31 cellular contexts compared by ENCODE assay signal in genomic region chr3:124778061-124778460, GRCh38. TPM values are rescaled to one million over a fixed set of nuclear protein-coding genes. Genes with fewer than 3 reads are reported as not detected.
DNase-seq lines count a peak whose midpoint lies in the region; ATAC-seq, FAIRE-seq and TF ChIP-seq lines count a peak whose summit lies in the region.
"Had no signal": no experiment of that assay in that cellular context is flagged by ENCODE, and none has a peak within 500 bp of the region (broad histone marks: within the 10 kb centered on the region; RNA-seq: fewer than 3 reads in every experiment).

No MANE protein-coding gene starts in this region.

- no peak overlapping the region for H4K91ac ChIP-seq in mesenchymal stem cell (ENCODE audit: low read length)

- H2BK120ac ChIP-seq in mesenchymal stem cell (ENCODE audit: low read depth, low read length), result no peak overlapping the region

- DNase-seq in NCI-H748 (lab: John Stamatoyannopoulos, UW; ENCODE audit: unreplicated experiment) (peak; percentile 53), NCI-H748 treated with DMSO at 0.1 percent for 48 hours (lab: John Stamatoyannopoulos, UW) (no peak), ascending aorta (ENCODE audit: low spot score in 2 of 2) (no peak), mesenchymal stem cell (no peak), CD14-positive monocyte (ENCODE audit: low spot score) (no peak), COLO668 (lab: John Stamatoyannopoulos, UW; ENCODE audit: unreplicated experiment) (no peak), frontal cortex (ENCODE audit: low spot score in 2 of 2) (no peak)
- DNase-seq in stimulated activated effector memory CD8-positive, alpha-beta T cell treated with anti-CD3 and anti-CD28 coated beads, Interleukin-12 subunit alpha, Interleukin-12 subunit beta, amount 100 ng/mL, for 72 hours (ENCODE audit: low spot score in 2 of 2), result no peak
- DNase-seq: activated CD4-positive, alpha-beta memory T cell treated with anti-CD3 and anti-CD28 coated beads for 36 hours; activated CD8-positive, alpha-beta memory T cell treated with anti-CD3 and anti-CD28 coated beads, Interleukin-2, amount 50 U/mL, for 48 hours; anterior cingulate cortex; Calu3; EL; heart right ventricle; Kasumi-1; left cardiac atrium; natural killer cell; NCI-H2029 treated with DMSO at 0.1 percent for 48 hours; NCI-H446; right cardiac atrium; SJCRH30; stimulated activated naive CD8-positive, alpha-beta T cell treated with anti-CD3 and anti-CD28 coated beads, Interleukin-15, Interleukin-2, amounts not matched to agents 100 U/mL and 50 U/mL, for 24 hours; T-cell; transverse colon had no signal

- H3K27ac Mint-ChIP-seq in CD14-positive monocyte, result no peak overlapping the region
- no peak overlapping the region for H3K27ac Mint-ChIP-seq in stimulated activated effector memory CD8-positive, alpha-beta T cell treated with anti-CD3 and anti-CD28 coated beads, Interleukin-12 subunit alpha, Interleukin-12 subunit beta, amount 100 ng/mL, for 72 hours
- H3K27ac Mint-ChIP-seq: activated CD4-positive, alpha-beta memory T cell treated with anti-CD3 and anti-CD28 coated beads for 36 hours; activated naive CD4-positive, alpha-beta T cell treated with anti-CD3 and anti-CD28 coated beads, Interleukin-2, amount 50 U/mL, for 72 hours; activated T-helper 17 cell treated with anti-CD3 and anti-CD28 coated beads, Interleukin-2, amount 50 U/mL, for 72 hours; mesothelial cell of epicardium; T-cell had no signal

- intact Hi-C loops in ascending aorta (cut with DNase I), result no loop called here
- intact Hi-C loops in CD14-positive monocyte (cut with micrococcal nuclease), result no loop called here

- no peak overlapping the region for H3K4ac ChIP-seq in mesenchymal stem cell (ENCODE audit: low read depth in 1 of 2, low read length in 2 of 2)

- WGBS in mesenchymal stem cell, result 100% methylated on average over 1 of the region's 1 CpG

- H2BK12ac ChIP-seq in mesenchymal stem cell (ENCODE audit: low read length in 2 of 2), result peak overlapping the region in 1 of 2 experiments; percentile 16

- no peaks in the 10 kb centered on the region for H3K9me3 ChIP-seq in ascending aorta
- no peaks in the 10 kb centered on the region for H3K9me3 ChIP-seq in mesenchymal stem cell (ENCODE audit: control insufficient read depth, low read length)
- H3K9me3 ChIP-seq: HAP-1, heart right ventricle, SJCRH30, transverse colon had no signal

- no peaks in the 10 kb centered on the region for H3K36me3 Mint-ChIP-seq in CD14-positive monocyte
- no peaks in the 10 kb centered on the region for H3K36me3 Mint-ChIP-seq in stimulated activated effector memory CD8-positive, alpha-beta T cell treated with anti-CD3 and anti-CD28 coated beads, Interleukin-12 subunit alpha, Interleukin-12 subunit beta, amount 100 ng/mL, for 72 hours
- H3K36me3 Mint-ChIP-seq: activated CD4-positive, alpha-beta memory T cell treated with anti-CD3 and anti-CD28 coated beads for 36 hours; activated naive CD4-positive, alpha-beta T cell treated with anti-CD3 and anti-CD28 coated beads, Interleukin-2, amount 50 U/mL, for 72 hours; mesothelial cell of epicardium; natural killer cell; T-cell had no signal

- no peak for FAIRE-seq in frontal cortex (lab: Jason Lieb, UNC)

- H3K27me3 ChIP-seq in ascending aorta, result no peaks in the 10 kb centered on the region
- no peaks in the 10 kb centered on the region for H3K27me3 ChIP-seq in mesenchymal stem cell (ENCODE audit: control insufficient read depth in 1 of 2, insufficient read depth in 1 of 2, low read length in 2 of 2)
- H3K27me3 ChIP-seq: heart right ventricle, SJCRH30, transverse colon had no signal

- H4K8ac ChIP-seq in mesenchymal stem cell (ENCODE audit: low read length), result no peak overlapping the region

- ATAC-seq in stimulated activated effector memory CD8-positive, alpha-beta T cell treated with anti-CD3 and anti-CD28 coated beads, Interleukin-12 subunit alpha, Interleukin-12 subunit beta, amount 100 ng/mL, for 72 hours, result no peak
- ATAC-seq: activated naive CD4-positive, alpha-beta T cell treated with anti-CD3 and anti-CD28 coated beads, Interleukin-2, amount 50 U/mL, for 72 hours; activated T-helper 17 cell treated with anti-CD3 and anti-CD28 coated beads, Interleukin-2, amount 50 U/mL, for 72 hours; heart right ventricle; left cardiac atrium; natural killer cell; Panc1; right cardiac atrium; stimulated activated naive CD8-positive, alpha-beta T cell treated with anti-CD3 and anti-CD28 coated beads, Interleukin-15, Interleukin-2, amounts not matched to agents 100 U/mL and 50 U/mL, for 24 hours; T-cell had no signal

- peaks cover 48% of the 10 kb centered on the region for H3K79me1 ChIP-seq in mesenchymal stem cell (replicated peaks; ENCODE audit: low read length, poor library complexity, severe bottlenecking)

- peak overlapping the region; percentile 1 to 44 for H3K18ac ChIP-seq in mesenchymal stem cell (ENCODE audit: low read depth in 1 of 2, low read length in 2 of 2)

- H3K27ac ChIP-seq in ascending aorta (peak overlapping the region; percentile 92 to 94), mesenchymal stem cell (ENCODE audit: low read length, poor library complexity, severe bottlenecking) (no peak overlapping the region)
- H3K27ac ChIP-seq: epithelial cell of prostate, parathyroid adenoma, SJCRH30 had no signal

- H3K4me3 ChIP-seq in ascending aorta, result no peak overlapping the region
- H3K4me3 ChIP-seq in mesenchymal stem cell (ENCODE audit: insufficient read depth in 1 of 2, low read depth in 1 of 2, low read length in 2 of 2), result no peak overlapping the region
- H3K4me3 ChIP-seq: HAP-1, heart right ventricle, SJCRH30, transverse colon had no signal

- H3K27me3 Mint-ChIP-seq in CD14-positive monocyte (ENCODE audit: low read depth in 3 of 3), result peaks cover 3 to 10% (median 9%) of the 10 kb centered on the region in 3 donors

- peaks cover 40 to 76% of the 10 kb centered on the region in 2 donors for H3K4me1 ChIP-seq in ascending aorta
- H3K4me1 ChIP-seq in mesenchymal stem cell (ENCODE audit: control insufficient read depth, insufficient read depth, low read depth, low read length), result peaks cover 45% of the 10 kb centered on the region
- H3K4me1 ChIP-seq: HAP-1 had no signal

- H2AFZ ChIP-seq in mesenchymal stem cell (ENCODE audit: low read depth, low read length), result no peak overlapping the region
- H2AFZ ChIP-seq: parathyroid adenoma had no signal

- no peak overlapping the region for H3K4me3 Mint-ChIP-seq in CD14-positive monocyte
- H3K4me3 Mint-ChIP-seq in stimulated activated effector memory CD8-positive, alpha-beta T cell treated with anti-CD3 and anti-CD28 coated beads, Interleukin-12 subunit alpha, Interleukin-12 subunit beta, amount 100 ng/mL, for 72 hours, result no peak overlapping the region
- H3K4me3 Mint-ChIP-seq: activated CD4-positive, alpha-beta memory T cell treated with anti-CD3 and anti-CD28 coated beads for 36 hours; activated T-helper 17 cell treated with anti-CD3 and anti-CD28 coated beads, Interleukin-2, amount 50 U/mL, for 72 hours; mesothelial cell of epicardium; natural killer cell; T-cell had no signal

- H3K4me1 Mint-ChIP-seq in CD14-positive monocyte, result peaks cover 15% of the 10 kb centered on the region
- peaks cover 12% of the 10 kb centered on the region for H3K4me1 Mint-ChIP-seq in stimulated activated effector memory CD8-positive, alpha-beta T cell treated with anti-CD3 and anti-CD28 coated beads, Interleukin-12 subunit alpha, Interleukin-12 subunit beta, amount 100 ng/mL, for 72 hours
- H3K4me1 Mint-ChIP-seq: activated T-helper 17 cell treated with anti-CD3 and anti-CD28 coated beads, Interleukin-2, amount 50 U/mL, for 72 hours had no signal

- H3K4me2 ChIP-seq in mesenchymal stem cell (ENCODE audit: low read length, poor library complexity, severe bottlenecking), result no peak overlapping the region

- H2AK5ac ChIP-seq in mesenchymal stem cell (ENCODE audit: low read length, severe bottlenecking), result no peak overlapping the region

- H3K36me3 ChIP-seq in ascending aorta (peaks cover 3 to 27% of the 10 kb centered on the region in 2 donors), mesenchymal stem cell (ENCODE audit: control insufficient read depth in 1 of 2, insufficient read depth in 2 of 2, low read depth in 1 of 2, low read length in 2 of 2) (peaks cover 47 to 56% of the 10 kb centered on the region in 2 experiments)
- H3K36me3 ChIP-seq: HAP-1, SJCRH30, transverse colon had no signal

- H2BK5ac ChIP-seq in mesenchymal stem cell (ENCODE audit: low read depth, low read length, poor library complexity, severe bottlenecking), result no peak overlapping the region

- no peak overlapping the region for H3K14ac ChIP-seq in mesenchymal stem cell (ENCODE audit: low read length in 2 of 2)

- no peak overlapping the region for H2BK15ac ChIP-seq in mesenchymal stem cell (ENCODE audit: low read depth, poor library complexity, severe bottlenecking)

- no peak overlapping the region for H3K23ac ChIP-seq in mesenchymal stem cell (ENCODE audit: low read length in 2 of 2)

- peaks cover 0 to 3% (median 0%) of the 10 kb centered on the region in 7 donors for H3K9me3 Mint-ChIP-seq in CD14-positive monocyte
- no peaks in the 10 kb centered on the region for H3K9me3 Mint-ChIP-seq in stimulated activated effector memory CD8-positive, alpha-beta T cell treated with anti-CD3 and anti-CD28 coated beads, Interleukin-12 subunit alpha, Interleukin-12 subunit beta, amount 100 ng/mL, for 72 hours
- H3K9me3 Mint-ChIP-seq: activated CD4-positive, alpha-beta memory T cell treated with anti-CD3 and anti-CD28 coated beads for 36 hours; activated naive CD4-positive, alpha-beta T cell treated with anti-CD3 and anti-CD28 coated beads, Interleukin-2, amount 50 U/mL, for 72 hours; activated T-helper 17 cell treated with anti-CD3 and anti-CD28 coated beads, Interleukin-2, amount 50 U/mL, for 72 hours; mesothelial cell of epicardium; natural killer cell; T-cell had no signal

- no peak overlapping the region for H3K9ac ChIP-seq in mesenchymal stem cell (ENCODE audit: low read length)
- H3K9ac ChIP-seq: parathyroid adenoma had no signal

- TF ChIP-seq CTCF in ascending aorta (IDR thresholded peaks at IDR 0.05), result no peak
- no peak for TF ChIP-seq CTCF in CD14-positive monocyte (IDR thresholded peaks at IDR 0.05)

RNA-seq across cellular contexts. Expression of gene UMPS, which starts 47.8 kb away (rescaled TPM):
- total RNA-seq in ascending aorta (4.5 TPM), frontal cortex (54.2 TPM)
- polyA plus RNA-seq in mesenchymal stem cell (2013, experiment 1 of 2), result 10.5 TPM
- polyA plus RNA-seq in mesenchymal stem cell (2013, experiment 2 of 2), result 10.9 TPM
- polyA plus RNA-seq in CD14-positive monocyte, result 10 to 100 TPM in 1 of 2 donors, 1 to 10 TPM in 1; 9.1 to 13.5 TPM

Comparison
In these comparisons a context has a peak if more than half of its experiments do, and no peak if none do; other contexts are left out.
1. RNA of gene UMPS, which starts 47.8 kb away (total RNA-seq): 54.2 TPM in frontal cortex (single experiment); 4.5 TPM in ascending aorta (single experiment); every median in the first group is over 10 times any median in the second.